19 cellular contexts compared by ENCODE assay signal in genomic region chr20:24116611-24117010, GRCh38.
"Had no signal": no experiment of that assay in that cellular context is flagged by ENCODE, and none has a peak within 500 bp of the region (broad histone marks: within the 10 kb centered on the region; RNA-seq: fewer than 3 reads in every experiment).

No MANE protein-coding gene starts in this region.

- H3K27me3 ChIP-seq: esophagus squamous epithelium, ovary, right atrium auricular region, stomach, transverse colon had no signal

- H3K4me3 ChIP-seq: esophagus squamous epithelium, gastroesophageal sphincter, mucosa of descending colon, ovary, right atrium auricular region, stomach, thoracic aorta, transverse colon had no signal

- H3K27ac ChIP-seq: esophagus squamous epithelium, gastroesophageal sphincter, ovary, right atrium auricular region, stomach, thoracic aorta, transverse colon had no signal

- H3K36me3 ChIP-seq: esophagus squamous epithelium, gastroesophageal sphincter, ovary, right atrium auricular region, stomach, thoracic aorta, transverse colon had no signal

- ATAC-seq: gastroesophageal sphincter; left lobe of liver; mucosa of descending colon; naive thymus-derived CD8-positive, alpha-beta T cell had no signal

- H3K9me3 ChIP-seq: esophagus squamous epithelium, gastroesophageal sphincter, mucosa of descending colon, ovary, right atrium auricular region, stomach, thoracic aorta, transverse colon had no signal

- DNase-seq: dermis blood vessel endothelial cell; esophagus squamous epithelium; glutamatergic neuron; islet precursor cell; mammary epithelial cell; mucosa of descending colon; naive thymus-derived CD8-positive, alpha-beta T cell; nucleus accumbens; ovary; small intestine; stimulated activated CD4-positive, alpha-beta T cell treated with anti-CD3 and anti-CD28 coated beads, Interleukin-12 subunit alpha, Interleukin-12 subunit beta, amount 100 ng/mL, for 4 hours; stimulated activated naive CD4-positive, alpha-beta T cell; stomach; substantia nigra; transverse colon had no signal

- H3K4me1 ChIP-seq: right atrium auricular region had no signal
